Comparison of ENCODE assay signal across 1 cellular context in the genomic region with DNA sequence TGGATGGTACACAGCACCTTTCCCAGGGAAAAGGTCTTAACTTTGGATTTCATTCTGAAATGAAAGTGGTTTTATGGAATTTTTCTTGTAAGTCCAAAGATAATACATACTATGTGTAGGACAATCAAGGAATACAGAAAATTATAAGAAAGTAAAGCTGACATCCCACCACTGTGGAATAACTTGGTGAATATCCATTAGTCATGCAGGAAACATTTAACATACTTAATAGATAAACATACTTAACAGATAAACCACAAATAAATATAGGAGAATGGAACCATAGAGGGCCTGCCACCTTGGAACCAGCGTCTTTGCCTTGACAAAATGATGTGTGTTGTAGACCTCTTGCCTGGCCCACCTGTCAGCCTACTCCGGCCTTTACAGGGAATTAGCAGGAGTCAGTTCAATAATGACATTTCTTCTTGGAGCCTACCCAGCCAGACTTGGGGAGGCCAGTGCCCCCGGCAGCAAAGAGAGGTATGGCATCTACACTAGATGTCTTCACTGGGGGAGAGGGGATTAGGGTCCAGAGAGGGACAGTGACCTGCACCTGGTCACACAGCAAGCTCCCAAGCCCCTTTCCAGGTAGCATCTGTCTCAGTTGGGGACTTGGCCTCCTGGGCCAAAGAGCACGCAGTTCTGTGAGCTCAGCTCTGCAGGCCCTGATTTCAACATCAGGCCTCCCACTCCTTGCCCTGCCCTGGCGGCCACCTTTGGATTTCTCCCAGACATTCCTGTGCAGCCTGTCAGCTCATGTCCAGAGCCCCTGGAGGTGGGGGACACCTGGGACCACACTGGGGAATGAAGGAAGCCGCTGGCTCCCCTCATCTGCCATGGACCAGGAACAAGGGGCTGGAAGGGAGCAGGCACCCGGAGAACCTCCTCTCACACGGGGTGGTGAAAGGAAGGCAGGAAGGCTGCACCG.
TF ChIP-seq lines count a peak whose summit lies in the region.

No MANE protein-coding gene starts in this region.

TF ChIP-seq in H1, 55 proteins besides CTCF, POLR2A, EP300 and RAD21:
- no peak for TF ChIP-seq HDAC2 (IDR thresholded peaks at IDR 0.05; ENCODE audit: borderline replicate concordance in 1 of 2, low read depth in 2 of 2, low read length in 2 of 2)
- TF ChIP-seq TBP (IDR thresholded peaks at IDR 0.05; ENCODE audit: low read depth, low read length): no peak
- no peak for TF ChIP-seq SP1 (IDR thresholded peaks at IDR 0.05; ENCODE audit: low read depth, low read length)
- TF ChIP-seq NRF1 (IDR thresholded peaks at IDR 0.05; ENCODE audit: low read depth, low read length): no peak
- TF ChIP-seq SP2 (IDR thresholded peaks at IDR 0.05; ENCODE audit: low read length): no peak
- no peak for TF ChIP-seq JUND (IDR thresholded peaks at IDR 0.05; ENCODE audit: low read length)
- TF ChIP-seq, protein P1, sequence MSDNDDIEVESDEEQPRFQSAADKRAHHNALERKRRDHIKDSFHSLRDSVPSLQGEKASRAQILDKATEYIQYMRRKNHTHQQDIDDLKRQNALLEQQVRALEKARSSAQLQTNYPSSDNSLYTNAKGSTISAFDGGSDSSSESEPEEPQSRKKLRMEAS (IDR thresholded peaks at IDR 0.05): no peak
- TF ChIP-seq MAFK (IDR thresholded peaks at IDR 0.05; ENCODE audit: low read depth, low read length): no peak
